ENCODE assay signal across 1 cellular context in the genomic region with DNA sequence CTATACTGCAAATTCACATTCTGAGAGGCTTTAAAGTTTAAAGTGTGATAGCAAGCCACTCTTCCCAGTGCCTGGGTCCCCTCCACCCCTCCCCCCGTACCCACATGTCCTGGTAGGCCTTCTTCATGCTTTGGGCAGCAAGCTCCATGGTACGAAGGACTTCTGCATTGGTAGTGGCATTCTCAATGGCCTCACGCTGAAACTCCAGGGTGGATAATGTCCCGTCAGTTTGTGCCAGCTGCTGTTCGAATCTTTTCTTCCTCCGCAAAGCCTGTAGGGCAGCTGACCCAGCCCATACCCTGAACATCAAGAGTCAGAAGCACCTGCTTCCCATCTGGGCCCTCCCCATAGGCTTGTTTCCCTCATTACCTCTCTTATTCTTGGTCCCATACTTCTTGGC.
TF ChIP-seq lines count a peak whose summit lies in the region.

No MANE protein-coding gene starts in this region.

TF ChIP-seq in GM23338, 12 proteins besides CTCF, POLR2A, EP300 and RAD21 (continued from another document):
- TF ChIP-seq, protein P1, sequence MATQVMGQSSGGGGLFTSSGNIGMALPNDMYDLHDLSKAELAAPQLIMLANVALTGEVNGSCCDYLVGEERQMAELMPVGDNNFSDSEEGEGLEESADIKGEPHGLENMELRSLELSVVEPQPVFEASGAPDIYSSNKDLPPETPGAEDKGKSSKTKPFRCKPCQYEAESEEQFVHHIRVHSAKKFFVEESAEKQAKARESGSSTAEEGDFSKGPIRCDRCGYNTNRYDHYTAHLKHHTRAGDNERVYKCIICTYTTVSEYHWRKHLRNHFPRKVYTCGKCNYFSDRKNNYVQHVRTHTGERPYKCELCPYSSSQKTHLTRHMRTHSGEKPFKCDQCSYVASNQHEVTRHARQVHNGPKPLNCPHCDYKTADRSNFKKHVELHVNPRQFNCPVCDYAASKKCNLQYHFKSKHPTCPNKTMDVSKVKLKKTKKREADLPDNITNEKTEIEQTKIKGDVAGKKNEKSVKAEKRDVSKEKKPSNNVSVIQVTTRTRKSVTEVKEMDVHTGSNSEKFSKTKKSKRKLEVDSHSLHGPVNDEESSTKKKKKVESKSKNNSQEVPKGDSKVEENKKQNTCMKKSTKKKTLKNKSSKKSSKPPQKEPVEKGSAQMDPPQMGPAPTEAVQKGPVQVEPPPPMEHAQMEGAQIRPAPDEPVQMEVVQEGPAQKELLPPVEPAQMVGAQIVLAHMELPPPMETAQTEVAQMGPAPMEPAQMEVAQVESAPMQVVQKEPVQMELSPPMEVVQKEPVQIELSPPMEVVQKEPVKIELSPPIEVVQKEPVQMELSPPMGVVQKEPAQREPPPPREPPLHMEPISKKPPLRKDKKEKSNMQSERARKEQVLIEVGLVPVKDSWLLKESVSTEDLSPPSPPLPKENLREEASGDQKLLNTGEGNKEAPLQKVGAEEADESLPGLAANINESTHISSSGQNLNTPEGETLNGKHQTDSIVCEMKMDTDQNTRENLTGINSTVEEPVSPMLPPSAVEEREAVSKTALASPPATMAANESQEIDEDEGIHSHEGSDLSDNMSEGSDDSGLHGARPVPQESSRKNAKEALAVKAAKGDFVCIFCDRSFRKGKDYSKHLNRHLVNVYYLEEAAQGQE (IDR thresholded peaks at IDR 0.05; ENCODE audit: unreplicated experiment) = no peak
- no peak for TF ChIP-seq ETS1 (IDR thresholded peaks at IDR 0.05)
- TF ChIP-seq ZNF331 (CRISPR knock-in tag; IDR thresholded peaks at IDR 0.05; ENCODE audit: low read depth) = no peak
- TF ChIP-seq EZH2 (IDR thresholded peaks at IDR 0.05; ENCODE audit: low read depth, unreplicated experiment) = no peak
- no peak for TF ChIP-seq POLR2AphosphoS5 (IDR thresholded peaks at IDR 0.05; ENCODE audit: low read depth)
- no peak for TF ChIP-seq JUNB (IDR thresholded peaks at IDR 0.05; ENCODE audit: unreplicated experiment)
- no peak for TF ChIP-seq EZH2phosphoT487 (IDR thresholded peaks at IDR 0.05; ENCODE audit: unreplicated experiment)
- no peak for TF ChIP-seq NANOG (IDR thresholded peaks at IDR 0.05; ENCODE audit: borderline replicate concordance)
- TF ChIP-seq, protein P2, sequence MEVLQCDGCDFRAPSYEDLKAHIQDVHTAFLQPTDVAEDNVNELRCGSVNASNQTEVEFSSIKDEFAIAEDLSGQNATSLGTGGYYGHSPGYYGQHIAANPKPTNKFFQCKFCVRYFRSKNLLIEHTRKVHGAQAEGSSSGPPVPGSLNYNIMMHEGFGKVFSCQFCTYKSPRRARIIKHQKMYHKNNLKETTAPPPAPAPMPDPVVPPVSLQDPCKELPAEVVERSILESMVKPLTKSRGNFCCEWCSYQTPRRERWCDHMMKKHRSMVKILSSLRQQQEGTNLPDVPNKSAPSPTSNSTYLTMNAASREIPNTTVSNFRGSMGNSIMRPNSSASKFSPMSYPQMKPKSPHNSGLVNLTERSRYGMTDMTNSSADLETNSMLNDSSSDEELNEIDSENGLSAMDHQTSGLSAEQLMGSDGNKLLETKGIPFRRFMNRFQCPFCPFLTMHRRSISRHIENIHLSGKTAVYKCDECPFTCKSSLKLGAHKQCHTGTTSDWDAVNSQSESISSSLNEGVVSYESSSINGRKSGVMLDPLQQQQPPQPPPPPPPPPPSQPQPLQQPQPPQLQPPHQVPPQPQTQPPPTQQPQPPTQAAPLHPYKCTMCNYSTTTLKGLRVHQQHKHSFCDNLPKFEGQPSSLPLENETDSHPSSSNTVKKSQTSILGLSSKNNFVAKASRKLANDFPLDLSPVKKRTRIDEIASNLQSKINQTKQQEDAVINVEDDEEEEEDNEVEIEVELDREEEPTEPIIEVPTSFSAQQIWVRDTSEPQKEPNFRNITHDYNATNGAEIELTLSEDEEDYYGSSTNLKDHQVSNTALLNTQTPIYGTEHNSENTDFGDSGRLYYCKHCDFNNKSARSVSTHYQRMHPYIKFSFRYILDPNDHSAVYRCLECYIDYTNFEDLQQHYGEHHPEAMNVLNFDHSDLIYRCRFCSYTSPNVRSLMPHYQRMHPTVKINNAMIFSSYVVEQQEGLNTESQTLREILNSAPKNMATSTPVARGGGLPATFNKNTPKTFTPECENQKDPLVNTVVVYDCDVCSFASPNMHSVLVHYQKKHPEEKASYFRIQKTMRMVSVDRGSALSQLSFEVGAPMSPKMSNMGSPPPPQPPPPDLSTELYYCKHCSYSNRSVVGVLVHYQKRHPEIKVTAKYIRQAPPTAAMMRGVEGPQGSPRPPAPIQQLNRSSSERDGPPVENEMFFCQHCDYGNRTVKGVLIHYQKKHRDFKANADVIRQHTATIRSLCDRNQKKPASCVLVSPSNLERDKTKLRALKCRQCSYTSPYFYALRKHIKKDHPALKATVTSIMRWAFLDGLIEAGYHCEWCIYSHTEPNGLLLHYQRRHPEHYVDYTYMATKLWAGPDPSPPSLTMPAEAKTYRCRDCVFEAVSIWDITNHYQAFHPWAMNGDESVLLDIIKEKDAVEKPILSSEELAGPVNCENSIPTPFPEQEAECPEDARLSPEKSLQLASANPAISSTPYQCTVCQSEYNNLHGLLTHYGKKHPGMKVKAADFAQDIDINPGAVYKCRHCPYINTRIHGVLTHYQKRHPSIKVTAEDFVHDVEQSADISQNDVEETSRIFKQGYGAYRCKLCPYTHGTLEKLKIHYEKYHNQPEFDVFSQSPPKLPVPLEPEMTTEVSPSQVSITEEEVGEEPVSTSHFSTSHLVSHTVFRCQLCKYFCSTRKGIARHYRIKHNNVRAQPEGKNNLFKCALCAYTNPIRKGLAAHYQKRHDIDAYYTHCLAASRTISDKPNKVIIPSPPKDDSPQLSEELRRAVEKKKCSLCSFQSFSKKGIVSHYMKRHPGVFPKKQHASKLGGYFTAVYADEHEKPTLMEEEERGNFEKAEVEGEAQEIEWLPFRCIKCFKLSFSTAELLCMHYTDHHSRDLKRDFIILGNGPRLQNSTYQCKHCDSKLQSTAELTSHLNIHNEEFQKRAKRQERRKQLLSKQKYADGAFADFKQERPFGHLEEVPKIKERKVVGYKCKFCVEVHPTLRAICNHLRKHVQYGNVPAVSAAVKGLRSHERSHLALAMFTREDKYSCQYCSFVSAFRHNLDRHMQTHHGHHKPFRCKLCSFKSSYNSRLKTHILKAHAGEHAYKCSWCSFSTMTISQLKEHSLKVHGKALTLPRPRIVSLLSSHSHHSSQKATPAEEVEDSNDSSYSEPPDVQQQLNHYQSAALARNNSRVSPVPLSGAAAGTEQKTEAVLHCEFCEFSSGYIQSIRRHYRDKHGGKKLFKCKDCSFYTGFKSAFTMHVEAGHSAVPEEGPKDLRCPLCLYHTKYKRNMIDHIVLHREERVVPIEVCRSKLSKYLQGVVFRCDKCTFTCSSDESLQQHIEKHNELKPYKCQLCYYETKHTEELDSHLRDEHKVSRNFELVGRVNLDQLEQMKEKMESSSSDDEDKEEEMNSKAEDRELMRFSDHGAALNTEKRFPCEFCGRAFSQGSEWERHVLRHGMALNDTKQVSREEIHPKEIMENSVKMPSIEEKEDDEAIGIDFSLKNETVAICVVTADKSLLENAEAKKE (CRISPR knock-in tag; IDR thresholded peaks at IDR 0.05) = no peak
- TF ChIP-seq CREB1 (CRISPR knock-in tag; IDR thresholded peaks at IDR 0.05; ENCODE audit: low read depth) = no peak
- no peak for TF ChIP-seq ZNF114 (CRISPR knock-in tag; IDR thresholded peaks at IDR 0.05)
